ENCODE assay signal across 21 cellular contexts in the genomic region with DNA sequence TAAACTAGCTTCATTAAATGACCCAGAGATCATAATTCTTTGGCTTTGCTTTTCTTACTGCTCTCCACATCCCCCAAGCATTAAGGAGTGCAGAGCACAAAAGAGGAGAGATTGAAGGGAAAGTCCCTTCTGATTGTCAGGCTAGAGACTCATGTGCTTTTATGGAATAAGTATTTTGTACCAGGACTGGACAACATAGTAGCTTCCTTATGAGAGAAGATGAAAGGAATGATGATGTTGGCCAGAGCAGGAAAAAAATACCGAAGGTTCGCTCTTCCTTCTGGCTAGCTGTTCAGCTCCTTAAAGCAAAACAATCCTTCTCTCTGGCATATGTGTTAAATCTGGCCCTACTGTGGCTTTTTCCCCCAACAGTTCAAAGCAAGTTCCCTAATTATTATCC. TPM values are rescaled to one million over a fixed set of nuclear protein-coding genes. Genes with fewer than 3 reads are reported as not detected.
DNase-seq lines count a peak whose midpoint lies in the region; TF ChIP-seq lines count a peak whose summit lies in the region.
"Had no signal": no experiment of that assay in that cellular context is flagged by ENCODE, and none has a peak within 500 bp of the region (broad histone marks: within the 10 kb centered on the region; RNA-seq: fewer than 3 reads in every experiment).

No MANE protein-coding gene starts in this region.

- no peak overlapping the region for H2BK120ac ChIP-seq in mesenchymal stem cell (ENCODE audit: low read depth, low read length)

- no peak overlapping the region for H4K8ac ChIP-seq in mesenchymal stem cell (ENCODE audit: low read length)

- H3K27me3 ChIP-seq in mesenchymal stem cell (ENCODE audit: control insufficient read depth in 1 of 2, insufficient read depth in 1 of 2, low read length in 2 of 2) = peaks cover 0 to 3% of the 10 kb centered on the region in 2 experiments
- H3K27me3 ChIP-seq in sigmoid colon = no peaks in the 10 kb centered on the region
- no peaks in the 10 kb centered on the region for H3K27me3 ChIP-seq in vagina
- H3K27me3 ChIP-seq: MG63 had no signal

- H2BK15ac ChIP-seq in mesenchymal stem cell (ENCODE audit: low read depth, poor library complexity, severe bottlenecking) = no peak overlapping the region

- no peaks in the 10 kb centered on the region for H3K4me1 ChIP-seq in mesenchymal stem cell (ENCODE audit: control insufficient read depth, insufficient read depth, low read depth, low read length)
- H3K4me1 ChIP-seq in sigmoid colon = peaks cover 0 to 50% (median 23%) of the 10 kb centered on the region in 4 donors
- peaks cover 18% of the 10 kb centered on the region for H3K4me1 ChIP-seq in vagina

- POLR2A ChIA-PET in RWPE1 (lab: Yijun Ruan, JAX; ENCODE audit: low non-redundant PET) = no interaction called here

- H3K4me3 ChIP-seq in mesenchymal stem cell (ENCODE audit: insufficient read depth in 1 of 2, low read depth in 1 of 2, low read length in 2 of 2) (no peak overlapping the region), sigmoid colon (no peak overlapping the region), vagina (no peak overlapping the region)
- H3K4me3 ChIP-seq: MG63 had no signal

- H3K14ac ChIP-seq in mesenchymal stem cell (ENCODE audit: low read length in 2 of 2) = no peak overlapping the region

- no peak overlapping the region for H4K91ac ChIP-seq in mesenchymal stem cell (ENCODE audit: low read length)

- H2BK12ac ChIP-seq in mesenchymal stem cell (ENCODE audit: low read length in 2 of 2) = no peak overlapping the region

- H3K4me2 ChIP-seq in mesenchymal stem cell (ENCODE audit: low read length, poor library complexity, severe bottlenecking) = no peak overlapping the region

- 59% methylated on average over 2 of the region's 2 CpGs for WGBS in mesenchymal stem cell
- WGBS in sigmoid colon, 2 donors = 64 to 81% methylated on average over 2 of the region's 2 CpGs

- H2AFZ ChIP-seq in mesenchymal stem cell (ENCODE audit: low read depth, low read length) = no peak overlapping the region

- H3K9me3 ChIP-seq in mesenchymal stem cell (ENCODE audit: control insufficient read depth, low read length) (peaks cover 17% of the 10 kb centered on the region), sigmoid colon (peaks cover 0 to 7% (median 1%) of the 10 kb centered on the region in 4 donors), vagina (peaks cover 3% of the 10 kb centered on the region)

- H3K36me3 ChIP-seq in mesenchymal stem cell (ENCODE audit: control insufficient read depth in 1 of 2, insufficient read depth in 2 of 2, low read depth in 1 of 2, low read length in 2 of 2) = no peaks in the 10 kb centered on the region
- H3K36me3 ChIP-seq in sigmoid colon = no peaks in the 10 kb centered on the region
- H3K36me3 ChIP-seq in vagina = no peaks in the 10 kb centered on the region
- H3K36me3 ChIP-seq: MG63 had no signal

- H3K23ac ChIP-seq in mesenchymal stem cell (ENCODE audit: low read length in 2 of 2) = no peak overlapping the region

- no peak overlapping the region for H3K27ac ChIP-seq in mesenchymal stem cell (ENCODE audit: low read length, poor library complexity, severe bottlenecking)
- H3K27ac ChIP-seq in sigmoid colon = peak overlapping the region in 3 of 4 donors; percentile 70 to 86 (median 84)
- H3K27ac ChIP-seq in vagina = peak overlapping the region; percentile 10
- no peak overlapping the region for H3K27ac ChIP-seq in RWPE1
- H3K27ac ChIP-seq: C4-2B had no signal

- H3K9ac ChIP-seq in mesenchymal stem cell (ENCODE audit: low read length) = no peak overlapping the region

- peak in 2 of 4 donors; percentile 53 to 57 for TF ChIP-seq EP300 in sigmoid colon (IDR thresholded peaks at IDR 0.05)

- intact Hi-C loops in sigmoid colon (cut with DNase I) (no loop called here), vagina (cut with DNase I) (no loop called here), posterior vena cava (cut with DNase I) (no loop called here)

- H3K79me1 ChIP-seq in mesenchymal stem cell (replicated peaks; ENCODE audit: low read length, poor library complexity, severe bottlenecking) = no peaks in the 10 kb centered on the region

- no peak overlapping the region for H3K18ac ChIP-seq in mesenchymal stem cell (ENCODE audit: low read depth in 1 of 2, low read length in 2 of 2)

- TF ChIP-seq CTCF in sigmoid colon (IDR thresholded peaks at IDR 0.05) (no peak), vagina (IDR thresholded peaks at IDR 0.05) (no peak), RWPE1 (conservative IDR thresholded peaks at IDR 0.05; ENCODE audit: low read depth) (no peak)

- CTCF ChIA-PET in RWPE1 (lab: Yijun Ruan, JAX) = no interaction called here

- no peak overlapping the region for H3K4ac ChIP-seq in mesenchymal stem cell (ENCODE audit: low read depth in 1 of 2, low read length in 2 of 2)

- DNase-seq in astrocyte of the hippocampus (ENCODE audit: low read depth, low spot score) (peak; percentile 28), mesenchymal stem cell (peak; percentile 23), sigmoid colon (no peak), vagina (ENCODE audit: extremely low spot score in 2 of 2) (no peak), RWPE1 (ENCODE audit: low spot score) (no peak), posterior vena cava (ENCODE audit: low spot score) (no peak), UCSD-AML1 (lab: John Stamatoyannopoulos, UW; ENCODE audit: unreplicated experiment) (no peak), AML-193 (lab: John Stamatoyannopoulos, UW) (no peak)
- DNase-seq: CD8-positive, alpha-beta memory T cell; DMS 273 treated with DMSO at 0.1 percent for 48 hours; DMS79 treated with DMSO at 0.1 percent for 48 hours; KG1; MG63; NCI-H1694; NCI-H2029 treated with DMSO at 0.1 percent for 48 hours; NCI-H446 treated with DMSO at 0.1 percent for 48 hours; NCI-H526 treated with DMSO at 0.1 percent for 48 hours; RPMI8226; SHP77 treated with DMSO at 0.1 percent for 48 hours had no signal

- H2BK5ac ChIP-seq in mesenchymal stem cell (ENCODE audit: low read depth, low read length, poor library complexity, severe bottlenecking) = no peak overlapping the region

- TF ChIP-seq POLR2A in sigmoid colon (IDR thresholded peaks at IDR 0.05) (no peak), vagina (IDR thresholded peaks at IDR 0.05) (no peak)

- no peak overlapping the region for H2AK5ac ChIP-seq in mesenchymal stem cell (ENCODE audit: low read length, severe bottlenecking)

RNA-seq across cellular contexts. Expression of gene HOPX, which starts 53.1 kb away (rescaled TPM):
- 11.9 TPM for polyA plus RNA-seq in mesenchymal stem cell (2013, experiment 1 of 2)
- 11.5 TPM for polyA plus RNA-seq in mesenchymal stem cell (2013, experiment 2 of 2)
- total RNA-seq in sigmoid colon (10 to 100 TPM; 24.7 to 57.9 (median 47.1) TPM), vagina (112 TPM), posterior vena cava (10 to 100 TPM; 62.9 to 63.5 TPM)
- polyA plus RNA-seq in sigmoid colon = 1 to 10 TPM; 2.5 to 6.6 (median 6.4) TPM
- total RNA-seq: A673 had no signal

Comparison
In these comparisons a context has a peak if more than half of its experiments do, and no peak if none do; other contexts are left out.
1. DNase-seq: peak in astrocyte of the hippocampus (single experiment) and mesenchymal stem cell (single experiment); none in sigmoid colon (single experiment), vagina (0 of 2), RWPE1 (single experiment), posterior vena cava (single experiment), UCSD-AML1 (single experiment) and AML-193 (0 of 2).
2. H3K27ac ChIP-seq: peak in sigmoid colon (3 of 4) and vagina (single experiment); none in mesenchymal stem cell (single experiment) and RWPE1 (single experiment).